ENCODE assay signal across 19 cellular contexts in genomic region chr17:36510636-36511035, GRCh38.
"Had no signal": no experiment of that assay in that cellular context is flagged by ENCODE, and none has a peak within 500 bp of the region (broad histone marks: within the 10 kb centered on the region; RNA-seq: fewer than 3 reads in every experiment).

No MANE protein-coding gene starts in this region.

- H3K4me3 ChIP-seq: body of pancreas, left ventricle myocardium inferior, prostate gland, right atrium auricular region, skin epidermis, suprapubic skin, transverse colon, vagina had no signal

- H3K27me3 ChIP-seq: body of pancreas, right atrium auricular region, suprapubic skin, transverse colon, vagina had no signal

- H3K27ac ChIP-seq: body of pancreas, left ventricle myocardium inferior, prostate gland, right atrium auricular region, skin epidermis, suprapubic skin, transverse colon, vagina had no signal

- H3K9me3 ChIP-seq: body of pancreas, left ventricle myocardium inferior, prostate gland, right atrium auricular region, suprapubic skin, transverse colon, vagina had no signal

- FAIRE-seq: colon, frontal cortex had no signal

- H3K4me3 Mint-ChIP-seq: activated naive CD8-positive, alpha-beta T cell; stimulated activated naive CD8-positive, alpha-beta T cell treated with anti-CD3 and anti-CD28 coated beads, Interleukin-15, amount 100 ng/mL, for 72 hours had no signal

- H3K36me3 ChIP-seq: prostate gland had no signal

- H3K4me1 Mint-ChIP-seq: stimulated activated naive CD8-positive, alpha-beta T cell treated with anti-CD3 and anti-CD28 coated beads, Interleukin-15, amount 100 ng/mL, for 72 hours had no signal

- H3K4me1 ChIP-seq: body of pancreas, prostate gland, right atrium auricular region, suprapubic skin, transverse colon, vagina had no signal

- H3K27me3 Mint-ChIP-seq: activated naive CD8-positive, alpha-beta T cell; stimulated activated naive CD8-positive, alpha-beta T cell treated with anti-CD3 and anti-CD28 coated beads, Interleukin-15, amount 100 ng/mL, for 72 hours had no signal

- H3K27ac Mint-ChIP-seq: activated naive CD8-positive, alpha-beta T cell; stimulated activated naive CD8-positive, alpha-beta T cell treated with anti-CD3 and anti-CD28 coated beads, Interleukin-15, amount 100 ng/mL, for 72 hours had no signal

- DNase-seq: activated CD4-positive, alpha-beta T cell treated with anti-CD3 and anti-CD28 coated beads, Interleukin-2, amount 50 U/mL, for 1 hour; activated CD8-positive, alpha-beta memory T cell treated with anti-CD3 and anti-CD28 coated beads for 24 hours; amniotic stem cell; body of pancreas; caudate nucleus; erythroblast; head of caudate nucleus; kidney glomerular epithelial cell; left ventricle myocardium inferior; stimulated activated naive CD8-positive, alpha-beta T cell treated with anti-CD3 and anti-CD28 coated beads, Interleukin-15, amount 100 ng/mL, for 72 hours; transverse colon had no signal

- H3K9me3 Mint-ChIP-seq: stimulated activated naive CD8-positive, alpha-beta T cell treated with anti-CD3 and anti-CD28 coated beads, Interleukin-15, amount 100 ng/mL, for 72 hours had no signal

- ATAC-seq: body of pancreas; stimulated activated naive CD8-positive, alpha-beta T cell treated with anti-CD3 and anti-CD28 coated beads, Interleukin-15, amount 100 ng/mL, for 72 hours had no signal
